ENCODE assay signal across 17 cellular contexts in the genomic region with DNA sequence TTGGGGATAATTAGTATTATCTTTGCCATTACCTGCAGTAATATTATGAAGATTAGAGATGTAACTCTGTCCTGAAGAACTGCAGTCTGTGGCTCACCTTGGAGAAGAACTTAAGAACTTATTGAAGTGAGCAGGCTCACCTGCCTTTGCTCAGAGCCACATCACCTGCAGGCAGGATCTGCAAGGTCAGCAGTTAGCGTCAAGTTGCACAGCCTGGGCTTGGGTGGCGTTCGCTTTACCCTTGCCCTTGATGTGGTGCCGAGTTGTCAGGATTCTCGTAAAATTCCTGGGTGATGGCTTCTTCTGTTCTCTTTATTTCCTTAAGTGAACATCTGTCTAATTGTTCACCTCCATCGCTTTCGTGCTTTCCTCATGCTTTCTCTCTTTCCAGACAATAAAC.
A peak's percentile ranks its signal among the peaks of the same experiment; 100 is the strongest.
DNase-seq lines count a peak whose midpoint lies in the region; ATAC-seq, FAIRE-seq and TF ChIP-seq lines count a peak whose summit lies in the region.
"Had no signal": no experiment of that assay in that cellular context is flagged by ENCODE, and none has a peak within 500 bp of the region (broad histone marks: within the 10 kb centered on the region; RNA-seq: fewer than 3 reads in every experiment).

No MANE protein-coding gene starts in this region.

- no peaks in the 10 kb centered on the region for H3K36me3 ChIP-seq in HepG2 (replicated peaks in 1 of 2; ENCODE audit: control insufficient read depth in 1 of 2, insufficient read depth in 2 of 2, low read length in 2 of 2)
- H3K36me3 ChIP-seq: BLaER1 treated with 17β-estradiol and CSF1 and Interleukin-3, amounts not matched to agents 10 nM and 100 nM had no signal

- no peaks in the 10 kb centered on the region for H4K20me1 ChIP-seq in HepG2 (ENCODE audit: insufficient read depth, low read length)
- H4K20me1 ChIP-seq: BLaER1 treated with 17β-estradiol and CSF1 and Interleukin-3, amounts not matched to agents 10 nM and 100 nM had no signal

- no peak overlapping the region for H3K9ac ChIP-seq in HepG2 (ENCODE audit: insufficient read depth, low read depth, low read length)
- H3K9ac ChIP-seq: BLaER1 treated with 17β-estradiol and CSF1 and Interleukin-3, amounts not matched to agents 10 nM and 100 nM had no signal

- in situ Hi-C loops in HepG2 (cut with HindIII; ENCODE audit: extremely low pct_ligation_motif_present, low pct_unique_long_range_greater_than_20kb): no loop called here

- H3K4me2 ChIP-seq in HepG2 (ENCODE audit: low read depth, low read length): no peak overlapping the region
- H3K4me2 ChIP-seq: BLaER1 treated with 17β-estradiol and CSF1 and Interleukin-3, amounts not matched to agents 10 nM and 100 nM had no signal

- POLR2A ChIA-PET in HepG2 (lab: Yijun Ruan, JAX): no interaction called here

- no TSS peak for BruUV-seq in HepG2 (replicated peaks; lab: Mats Ljungman, UMichigan)

- intact Hi-C loops in HepG2 (cut with micrococcal nuclease; ENCODE audit: unreplicated experiment): no loop called here

- H3K79me2 ChIP-seq in HepG2 (ENCODE audit: insufficient read depth, low read length): no peaks in the 10 kb centered on the region

- TF ChIP-seq POLR2A in HepG2 (IDR thresholded peaks at IDR 0.05; ENCODE audit: insufficient read depth in 1 of 2, low read depth in 2 of 2, low read length in 2 of 2): no peak

- no peak overlapping the region for H3K4me3 ChIP-seq in HepG2 (replicated peaks in 1 of 3; ENCODE audit: insufficient read depth in 1 of 3, low read depth in 2 of 3, low read length in 3 of 3)
- H3K4me3 ChIP-seq: BLaER1 treated with 17β-estradiol and CSF1 and Interleukin-3, amounts not matched to agents 10 nM and 100 nM; GM12878 had no signal

- H2AFZ ChIP-seq in HepG2 (ENCODE audit: low read length): no peak overlapping the region

- no peaks in the 10 kb centered on the region for H3K27me3 ChIP-seq in HepG2 (ENCODE audit: control insufficient read depth in 1 of 2, insufficient read depth in 2 of 2, low read length in 2 of 2)
- H3K27me3 ChIP-seq: BLaER1 treated with 17β-estradiol and CSF1 and Interleukin-3, amounts not matched to agents 10 nM and 100 nM had no signal

- no peak for TF ChIP-seq RAD21 in HepG2 (CRISPR knock-in tag; IDR thresholded peaks at IDR 0.05)

- WGBS in HepG2 (ENCODE audit: low lambda C conversion rate): 80% methylated on average over 7 of the region's 7 CpGs

- H3K9me3 ChIP-seq in HepG2 (ENCODE audit: low read length): no peaks in the 10 kb centered on the region
- H3K9me3 ChIP-seq: BLaER1 treated with 17β-estradiol and CSF1 and Interleukin-3, amounts not matched to agents 10 nM and 100 nM had no signal

- DNase-seq in DMS153 treated with DMSO at 0.1 percent for 48 hours (lab: John Stamatoyannopoulos, UW; ENCODE audit: unreplicated experiment) (peak; percentile 48), DMS153 (lab: John Stamatoyannopoulos, UW) (no peak), NCI-H1105 treated with DMSO at 0.1 percent for 48 hours (lab: John Stamatoyannopoulos, UW) (peak; percentile 68), SW480 (ENCODE audit: low spot score) (peak; percentile 63), HepG2 (ENCODE audit: low spot score) (no peak), NOMO-1 treated with dmso at 0.1 percent for 144 hours (lab: John Stamatoyannopoulos, UW; ENCODE audit: unreplicated experiment) (no peak), HK-2 (ENCODE audit: unreplicated experiment) (no peak)
- DNase-seq: HCEC 1CT, MM.1S, NCI-H187 treated with DMSO at 0.1 percent for 48 hours, T-cell had no signal

- H3K27ac ChIP-seq in HepG2 (ENCODE audit: extremely low read length, insufficient read depth, low read length): no peak overlapping the region
- H3K27ac ChIP-seq: 22Rv1; BLaER1 treated with 17β-estradiol and CSF1 and Interleukin-3, amounts not matched to agents 10 nM and 100 nM; RWPE1 had no signal

- TF ChIP-seq EP300 in HepG2 (IDR thresholded peaks at IDR 0.05; ENCODE audit: low read depth in 2 of 2, low read length in 2 of 2) (no peak), HepG2 (CRISPR knock-in tag; IDR thresholded peaks at IDR 0.05; ENCODE audit: borderline replicate concordance) (no peak)

- no peak for ATAC-seq in HepG2
- no peak for ATAC-seq in HG03439 (IDR thresholded peaks at IDR 0.05; ENCODE audit: unreplicated experiment)
- ATAC-seq: GM12878, T-cell had no signal

- TF ChIP-seq CTCF in HepG2 (CRISPR knock-in tag; IDR thresholded peaks at IDR 0.05): no peak

- no peaks in the 10 kb centered on the region for H3K4me1 ChIP-seq in HepG2 (ENCODE audit: insufficient read depth, low read length)
- H3K4me1 ChIP-seq: BLaER1 treated with 17β-estradiol and CSF1 and Interleukin-3, amounts not matched to agents 10 nM and 100 nM had no signal

- CTCF ChIA-PET in HepG2 (lab: Yijun Ruan, JAX; ENCODE audit: low intra/inter-chr PET ratio, low total read pairs): no interaction called here

- no peak for FAIRE-seq in HepG2 (lab: Jason Lieb, UNC)
- FAIRE-seq: GM12878, GM18507 had no signal

TF ChIP-seq in HepG2, 621 proteins besides CTCF, POLR2A, EP300 and RAD21:
- TF ChIP-seq MAFF (IDR thresholded peaks at IDR 0.05; ENCODE audit: low read depth, low read length) (peak; percentile 92), MAFK (conservative IDR thresholded peaks at IDR 0.05 in 1 of 2, IDR thresholded peaks at IDR 0.05 in 1 of 2; ENCODE audit: low read length in 2 of 2) (peak; percentile 91 to 95), ZFX (CRISPR knock-in tag; IDR thresholded peaks at IDR 0.05; ENCODE audit: low read depth) (no peak), ZFP1 (CRISPR knock-in tag; IDR thresholded peaks at IDR 0.05) (no peak), ZFP62 (CRISPR knock-in tag; IDR thresholded peaks at IDR 0.05) (no peak), ZNF879 (CRISPR knock-in tag; IDR thresholded peaks at IDR 0.05) (no peak), KAT8 (CRISPR knock-in tag; IDR thresholded peaks at IDR 0.05) (no peak)

Comparison
In these comparisons a context has a peak if more than half of its experiments do, and no peak if none do; other contexts are left out.
1. DNase-seq: peak in DMS153 treated with DMSO at 0.1 percent for 48 hours (single experiment), NCI-H1105 treated with DMSO at 0.1 percent for 48 hours (single experiment) and SW480 (single experiment); none in DMS153 (single experiment), HepG2 (single experiment), NOMO-1 treated with dmso at 0.1 percent for 144 hours (single experiment) and HK-2 (single experiment).